13 cellular contexts compared by ENCODE assay signal in the genomic region with DNA sequence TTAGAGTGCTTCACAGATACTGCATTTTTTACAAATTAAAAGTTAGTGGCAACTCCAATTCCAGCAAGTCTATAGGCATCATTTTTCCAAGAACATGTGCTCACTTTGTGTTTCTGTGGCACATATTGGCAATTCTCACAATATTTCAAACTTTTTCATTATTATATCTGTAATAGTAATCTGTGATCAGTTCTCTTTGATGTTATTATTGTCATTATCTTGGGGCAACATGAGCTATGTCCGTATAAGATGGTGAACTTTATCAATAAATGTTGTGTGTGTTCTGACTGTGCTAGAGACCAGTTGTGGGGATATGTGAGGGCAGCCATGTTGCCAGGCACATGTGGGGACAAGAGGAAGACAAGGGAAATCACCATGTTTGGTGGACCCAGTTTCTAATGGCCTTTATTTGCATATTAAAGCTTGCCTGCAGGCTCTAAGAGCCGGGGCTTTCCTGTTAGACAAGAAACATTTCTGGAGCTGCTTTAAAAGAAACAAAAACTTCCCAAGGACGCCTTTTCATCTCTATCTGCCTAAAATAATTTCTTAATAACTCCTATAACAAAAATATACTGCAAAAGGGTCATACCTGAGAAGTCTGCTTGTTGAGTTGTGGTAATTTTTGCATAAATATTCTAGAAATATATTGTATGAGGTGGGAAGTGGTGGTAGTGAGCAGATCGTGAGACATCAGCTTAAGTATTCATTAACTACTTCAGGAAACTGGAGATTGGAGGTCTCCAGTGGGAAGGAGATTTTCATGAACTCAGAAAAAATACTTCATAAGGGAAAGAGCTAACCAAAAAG. TPM values are rescaled to one million over a fixed set of nuclear protein-coding genes. Genes with fewer than 3 reads are reported as not detected.
DNase-seq lines count a peak whose midpoint lies in the region; ATAC-seq, FAIRE-seq and TF ChIP-seq lines count a peak whose summit lies in the region.
"Had no signal": no experiment of that assay in that cellular context is flagged by ENCODE, and none has a peak within 500 bp of the region (broad histone marks: within the 10 kb centered on the region; RNA-seq: fewer than 3 reads in every experiment).

No MANE protein-coding gene starts in this region.

- peaks cover 8% of the 10 kb centered on the region for H3K27me3 Mint-ChIP-seq in activated CD4-positive, alpha-beta T cell treated with anti-CD3 and anti-CD28 coated beads, Interleukin-2, amount 10 ng/mL, durations not matched to agents 7 days and 5 days
- peaks cover 0 to 2% (median 0%) of the 10 kb centered on the region in 3 donors for H3K27me3 Mint-ChIP-seq in immature natural killer cell (ENCODE audit: low read depth in 3 of 3)

- H3K9me3 ChIP-seq in ovary: no peaks in the 10 kb centered on the region
- H3K9me3 ChIP-seq: Caco-2, gastroesophageal sphincter, thoracic aorta had no signal

- no peak overlapping the region for H3K27ac Mint-ChIP-seq in activated CD4-positive, alpha-beta T cell treated with anti-CD3 and anti-CD28 coated beads, Interleukin-2, amount 10 ng/mL, durations not matched to agents 7 days and 5 days
- no peak overlapping the region for H3K27ac Mint-ChIP-seq in immature natural killer cell

- POLR2A ChIA-PET in activated CD4-positive, alpha-beta T cell treated with anti-CD3 and anti-CD28 coated beads, Interleukin-2, amount 10 ng/mL, durations not matched to agents 7 days and 5 days (lab: Charles Lee): no interaction called here

- WGBS in ovary, 3 donors: 23 to 43% (median 24%) methylated on average over 4 of the region's 4 CpGs

- H3K36me3 Mint-ChIP-seq in activated CD4-positive, alpha-beta T cell treated with anti-CD3 and anti-CD28 coated beads, Interleukin-2, amount 10 ng/mL, durations not matched to agents 7 days and 5 days (ENCODE audit: low read depth): no peaks in the 10 kb centered on the region
- H3K36me3 Mint-ChIP-seq in immature natural killer cell: no peaks in the 10 kb centered on the region

- intact Hi-C loops in ovary (cut with DNase I): no loop called here

- FAIRE-seq in GM18507 (lab: Jason Lieb, UNC): peak; percentile 97

- no peak for DNase-seq in GM18507 (ENCODE audit: extremely low spot score, insufficient read length, low read depth)
- DNase-seq in epithelial cell of proximal tubule (ENCODE audit: low read depth): peak; percentile 9
- DNase-seq in activated CD4-positive, alpha-beta T cell treated with anti-CD3 and anti-CD28 coated beads, Interleukin-2, amount 10 ng/mL, durations not matched to agents 7 days and 5 days: no peak
- DNase-seq in ovary: no peak
- DNase-seq in activated effector memory CD4-positive, alpha-beta T cell treated with anti-CD3 and anti-CD28 coated beads, Interleukin-2, amount 50 U/mL, for 16 hours: no peak
- DNase-seq in immature natural killer cell: no peak
- DNase-seq: Caco-2, HCEC 1CT, NCI-H2029 treated with DMSO at 0.1 percent for 48 hours had no signal

- no peaks in the 10 kb centered on the region for H3K27me3 ChIP-seq in ovary
- H3K27me3 ChIP-seq: gastroesophageal sphincter had no signal

- no peaks in the 10 kb centered on the region for H3K4me1 Mint-ChIP-seq in activated CD4-positive, alpha-beta T cell treated with anti-CD3 and anti-CD28 coated beads, Interleukin-2, amount 10 ng/mL, durations not matched to agents 7 days and 5 days
- no peaks in the 10 kb centered on the region for H3K4me1 Mint-ChIP-seq in immature natural killer cell

- H3K9me3 Mint-ChIP-seq in activated CD4-positive, alpha-beta T cell treated with anti-CD3 and anti-CD28 coated beads, Interleukin-2, amount 10 ng/mL, durations not matched to agents 7 days and 5 days: no peaks in the 10 kb centered on the region
- H3K9me3 Mint-ChIP-seq in immature natural killer cell: peaks cover 0 to 15% (median 0%) of the 10 kb centered on the region in 6 donors

- CTCF ChIA-PET in activated CD4-positive, alpha-beta T cell treated with anti-CD3 and anti-CD28 coated beads, Interleukin-2, amount 10 ng/mL, durations not matched to agents 7 days and 5 days (lab: Charles Lee): no interaction called here

- no peaks in the 10 kb centered on the region for H3K4me1 ChIP-seq in ovary (ENCODE audit: insufficient read depth)
- H3K4me1 ChIP-seq: gastroesophageal sphincter had no signal

- TF ChIP-seq POLR2A in ovary (IDR thresholded peaks at IDR 0.05): no peak

- TF ChIP-seq EP300 in ovary (IDR thresholded peaks at IDR 0.05): no peak

- no peak for TF ChIP-seq CTCF in epithelial cell of proximal tubule (conservative IDR thresholded peaks at IDR 0.05; ENCODE audit: low read depth, low read length)
- TF ChIP-seq CTCF in ovary (IDR thresholded peaks at IDR 0.05): no peak

- no peak overlapping the region for H3K27ac ChIP-seq in ovary
- H3K27ac ChIP-seq: gastroesophageal sphincter, thoracic aorta had no signal

- ATAC-seq in GM21515 (IDR thresholded peaks at IDR 0.05; ENCODE audit: unreplicated experiment) (peak; percentile 99), HG03108 (IDR thresholded peaks at IDR 0.05; ENCODE audit: unreplicated experiment) (peak; percentile 99)
- ATAC-seq: gastroesophageal sphincter had no signal

- no peak overlapping the region for H3K4me3 ChIP-seq in epithelial cell of proximal tubule (ENCODE audit: low read depth, low read length)
- H3K4me3 ChIP-seq in ovary: no peak overlapping the region
- H3K4me3 ChIP-seq: gastroesophageal sphincter, thoracic aorta had no signal

- no peaks in the 10 kb centered on the region for H3K36me3 ChIP-seq in ovary
- H3K36me3 ChIP-seq: gastroesophageal sphincter, thoracic aorta had no signal

- no peak overlapping the region for H3K4me3 Mint-ChIP-seq in activated CD4-positive, alpha-beta T cell treated with anti-CD3 and anti-CD28 coated beads, Interleukin-2, amount 10 ng/mL, durations not matched to agents 7 days and 5 days
- no peak overlapping the region for H3K4me3 Mint-ChIP-seq in immature natural killer cell

RNA-seq across cellular contexts. Expression of gene KYNU, which starts 37.2 kb away (rescaled TPM):
- total RNA-seq in epithelial cell of proximal tubule (1.3 and 2.0 TPM in 2 replicates), ovary (1 to 10 TPM in 2 of 7 donors, under 1 TPM in 5; 0.46 to 3.2 (median 0.74) TPM)
- not detected for total RNA-seq in activated CD4-positive, alpha-beta T cell treated with anti-CD3 and anti-CD28 coated beads, Interleukin-2, amount 10 ng/mL, durations not matched to agents 7 days and 5 days
- polyA plus RNA-seq in ovary (1 to 10 TPM in 1 of 2 donors, under 1 TPM in 1; 0.40 to 2.2 TPM), immature natural killer cell (1 to 10 TPM in 2 of 3 donors, under 1 TPM in 1; 0.84 to 4.4 (median 4.3) TPM)
